ENCODE assay signal across 10 cellular contexts in the genomic region with DNA sequence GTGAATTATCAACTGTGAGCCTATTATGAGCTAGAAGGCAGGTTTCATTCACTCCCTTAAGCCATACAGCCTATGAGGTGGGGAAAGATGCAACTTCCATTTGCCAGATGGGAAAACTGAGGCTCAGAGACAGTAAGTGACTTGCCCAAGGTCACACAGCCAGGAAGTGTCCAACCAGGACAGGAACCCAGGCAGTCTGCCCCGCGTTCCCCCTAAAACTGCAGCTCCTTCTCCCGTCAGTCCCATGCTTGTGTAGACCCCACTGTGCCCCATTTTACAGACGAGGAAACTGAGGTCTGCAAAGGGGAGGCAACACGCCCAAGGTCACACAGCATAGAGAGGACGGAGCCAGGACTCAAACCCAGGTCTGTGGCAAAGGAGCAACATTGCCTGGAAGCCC. TPM values are rescaled to one million over a fixed set of nuclear protein-coding genes. Genes with fewer than 3 reads are reported as not detected.
DNase-seq lines count a peak whose midpoint lies in the region; ATAC-seq, FAIRE-seq and TF ChIP-seq lines count a peak whose summit lies in the region.
"Had no signal": no experiment of that assay in that cellular context is flagged by ENCODE, and none has a peak within 500 bp of the region (broad histone marks: within the 10 kb centered on the region; RNA-seq: fewer than 3 reads in every experiment).

No MANE protein-coding gene starts in this region.

- TF ChIP-seq CTCF in A549 (IDR thresholded peaks at IDR 0.05) (no peak), esophagus squamous epithelium (IDR thresholded peaks at IDR 0.05) (no peak), ovary (IDR thresholded peaks at IDR 0.05) (no peak)

- H3K4me2 ChIP-seq in A549: peak overlapping the region; percentile 92

- H3K4me1 ChIP-seq in A549: peaks cover 68% of the 10 kb centered on the region
- peaks cover 66 to 100% (median 71%) of the 10 kb centered on the region in 3 donors for H3K4me1 ChIP-seq in esophagus squamous epithelium
- peaks cover 36% of the 10 kb centered on the region for H3K4me1 ChIP-seq in ovary (ENCODE audit: insufficient read depth)

- no peak for ATAC-seq in A549
- ATAC-seq: natural killer cell treated with Interleukin-12 subunit alpha and Interleukin-12 subunit beta and Interleukin-15 and Interleukin-18, amount 100 ng/mL, for 72 hours had no signal

- FAIRE-seq in A549 (lab: Jason Lieb, UNC): no peak

- H3K27ac ChIP-seq in A549 (peak overlapping the region; percentile 88 to 91), SK-N-MC (no peak overlapping the region), esophagus squamous epithelium (peak overlapping the region; percentile 88 to 98 (median 96)), ovary (peak overlapping the region; percentile 78 to 99)

- CTCF ChIA-PET in A549 (lab: Yijun Ruan, JAX): interaction anchor here (0.9 to 1.5 kb wide), 3 partner anchors 24 to 480 kb away, joined by 3 to 5 read pairs (median 3); no protein-coding TSS in a partner anchor

- DNase-seq in A549 (ENCODE audit: low read depth in 1 of 2, low spot score in 1 of 2): no peak
- no peak for DNase-seq in SK-N-MC (ENCODE audit: low read depth, low spot score)
- no peak for DNase-seq in esophagus squamous epithelium (lab: John Stamatoyannopoulos, UW)
- no peak for DNase-seq in ovary
- no peak for DNase-seq in A172 (ENCODE audit: low spot score)
- no peak for DNase-seq in effector CD8-positive, alpha-beta T cell (lab: John Stamatoyannopoulos, UW)
- DNase-seq in NK-92 (lab: John Stamatoyannopoulos, UW; ENCODE audit: unreplicated experiment): no peak
- no peak for DNase-seq in NCI-H1105 treated with DMSO at 0.1 percent for 48 hours (lab: John Stamatoyannopoulos, UW)
- DNase-seq: activated naive CD4-positive, alpha-beta T cell had no signal

- H3K9ac ChIP-seq in SK-N-MC (ENCODE audit: insufficient read length): no peak overlapping the region

- H3K4me3 ChIP-seq in A549 (peak overlapping the region; percentile 46), SK-N-MC (peak overlapping the region; percentile 85), esophagus squamous epithelium (peak overlapping the region; percentile 45 to 70 (median 54)), ovary (peak overlapping the region; percentile 34)

- TF ChIP-seq POLR2A in A549 (IDR thresholded peaks at IDR 0.05; ENCODE audit: low read length): no peak
- TF ChIP-seq POLR2A in esophagus squamous epithelium (IDR thresholded peaks at IDR 0.05): no peak
- TF ChIP-seq POLR2A in ovary (IDR thresholded peaks at IDR 0.05): no peak

- no peaks in the 10 kb centered on the region for H3K9me3 ChIP-seq in A549
- H3K9me3 ChIP-seq in SK-N-MC (ENCODE audit: low read depth, low read length): no peaks in the 10 kb centered on the region
- H3K9me3 ChIP-seq in esophagus squamous epithelium: no peaks in the 10 kb centered on the region
- no peaks in the 10 kb centered on the region for H3K9me3 ChIP-seq in ovary

- intact Hi-C loops in esophagus squamous epithelium (cut with DNase I) (no loop called here), ovary (cut with DNase I) (loop anchor here in 3 of 4 donors (2.0 to 10.0 kb wide), 3 partner anchors 35 to 50 kb away; partner anchors contain the start of gene NCOR2 (in 2 of the 3))

- POLR2A ChIA-PET in A549 (lab: Yijun Ruan, JAX): no interaction called here

- H3K27me3 ChIP-seq in esophagus squamous epithelium (no peaks in the 10 kb centered on the region), ovary (no peaks in the 10 kb centered on the region)

- no peak for TF ChIP-seq RAD21 in A549 (conservative IDR thresholded peaks at IDR 0.05 in 1 of 2, IDR thresholded peaks at IDR 0.05 in 1 of 2)

- H3K36me3 ChIP-seq in SK-N-MC (ENCODE audit: insufficient read depth, low read length) (peaks cover 14% of the 10 kb centered on the region), esophagus squamous epithelium (peaks cover 0 to 8% (median 0%) of the 10 kb centered on the region in 3 donors), ovary (no peaks in the 10 kb centered on the region)

- TF ChIP-seq EP300 in A549 (IDR thresholded peaks at IDR 0.05): no peak
- TF ChIP-seq EP300 in ovary (IDR thresholded peaks at IDR 0.05): no peak

- WGBS in A549 (ENCODE audit: missing lambda C conversion rate): 80% methylated on average over 6 of the region's 6 CpGs
- WGBS in esophagus squamous epithelium, 2 donors: 42 to 80% methylated on average over 3 of the region's 6 CpGs
- 35 to 52% (median 39%) methylated on average over 6 of the region's 6 CpGs for WGBS in ovary, 3 donors

TF ChIP-seq in A549, 52 proteins besides CTCF, POLR2A, EP300 and RAD21 (continues in another document):
- TF ChIP-seq, protein P1, sequence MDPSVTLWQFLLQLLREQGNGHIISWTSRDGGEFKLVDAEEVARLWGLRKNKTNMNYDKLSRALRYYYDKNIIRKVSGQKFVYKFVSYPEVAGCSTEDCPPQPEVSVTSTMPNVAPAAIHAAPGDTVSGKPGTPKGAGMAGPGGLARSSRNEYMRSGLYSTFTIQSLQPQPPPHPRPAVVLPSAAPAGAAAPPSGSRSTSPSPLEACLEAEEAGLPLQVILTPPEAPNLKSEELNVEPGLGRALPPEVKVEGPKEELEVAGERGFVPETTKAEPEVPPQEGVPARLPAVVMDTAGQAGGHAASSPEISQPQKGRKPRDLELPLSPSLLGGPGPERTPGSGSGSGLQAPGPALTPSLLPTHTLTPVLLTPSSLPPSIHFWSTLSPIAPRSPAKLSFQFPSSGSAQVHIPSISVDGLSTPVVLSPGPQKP (IDR thresholded peaks at IDR 0.05; ENCODE audit: low read depth, low read length): no peak
- TF ChIP-seq ZC3H11A (IDR thresholded peaks at IDR 0.05): no peak
- TF ChIP-seq, protein P2, sequence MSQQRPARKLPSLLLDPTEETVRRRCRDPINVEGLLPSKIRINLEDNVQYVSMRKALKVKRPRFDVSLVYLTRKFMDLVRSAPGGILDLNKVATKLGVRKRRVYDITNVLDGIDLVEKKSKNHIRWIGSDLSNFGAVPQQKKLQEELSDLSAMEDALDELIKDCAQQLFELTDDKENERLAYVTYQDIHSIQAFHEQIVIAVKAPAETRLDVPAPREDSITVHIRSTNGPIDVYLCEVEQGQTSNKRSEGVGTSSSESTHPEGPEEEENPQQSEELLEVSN (IDR thresholded peaks at IDR 0.05; ENCODE audit: borderline replicate concordance, low read depth): no peak
- peak; percentile 77 for TF ChIP-seq HDAC2 (IDR thresholded peaks at IDR 0.05)
- peak; percentile 88 for TF ChIP-seq KDM1A (IDR thresholded peaks at IDR 0.05; ENCODE audit: low read depth)
- TF ChIP-seq, protein P3, sequence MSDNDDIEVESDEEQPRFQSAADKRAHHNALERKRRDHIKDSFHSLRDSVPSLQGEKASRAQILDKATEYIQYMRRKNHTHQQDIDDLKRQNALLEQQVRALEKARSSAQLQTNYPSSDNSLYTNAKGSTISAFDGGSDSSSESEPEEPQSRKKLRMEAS (IDR thresholded peaks at IDR 0.05): no peak
- no peak for TF ChIP-seq EHF (CRISPR knock-in tag; IDR thresholded peaks at IDR 0.05)
- TF ChIP-seq TP53 (CRISPR knock-in tag; IDR thresholded peaks at IDR 0.05): 0 out of 2 replicates have a peak, but pooled peaks have one; percentile 32
- no peak for TF ChIP-seq USF2 (IDR thresholded peaks at IDR 0.05)
- no peak for TF ChIP-seq JUN (IDR thresholded peaks at IDR 0.05)
- TF ChIP-seq ZFP36 (IDR thresholded peaks at IDR 0.05; ENCODE audit: borderline replicate concordance, partially characterized antibody): peak; percentile 55
- no peak for TF ChIP-seq CHD2 (IDR thresholded peaks at IDR 0.05; ENCODE audit: low read length, partially characterized antibody)
- no peak for TF ChIP-seq POLR2AphosphoS2 (conservative IDR thresholded peaks at IDR 0.05; ENCODE audit: low read length)
- TF ChIP-seq, protein P4, sequence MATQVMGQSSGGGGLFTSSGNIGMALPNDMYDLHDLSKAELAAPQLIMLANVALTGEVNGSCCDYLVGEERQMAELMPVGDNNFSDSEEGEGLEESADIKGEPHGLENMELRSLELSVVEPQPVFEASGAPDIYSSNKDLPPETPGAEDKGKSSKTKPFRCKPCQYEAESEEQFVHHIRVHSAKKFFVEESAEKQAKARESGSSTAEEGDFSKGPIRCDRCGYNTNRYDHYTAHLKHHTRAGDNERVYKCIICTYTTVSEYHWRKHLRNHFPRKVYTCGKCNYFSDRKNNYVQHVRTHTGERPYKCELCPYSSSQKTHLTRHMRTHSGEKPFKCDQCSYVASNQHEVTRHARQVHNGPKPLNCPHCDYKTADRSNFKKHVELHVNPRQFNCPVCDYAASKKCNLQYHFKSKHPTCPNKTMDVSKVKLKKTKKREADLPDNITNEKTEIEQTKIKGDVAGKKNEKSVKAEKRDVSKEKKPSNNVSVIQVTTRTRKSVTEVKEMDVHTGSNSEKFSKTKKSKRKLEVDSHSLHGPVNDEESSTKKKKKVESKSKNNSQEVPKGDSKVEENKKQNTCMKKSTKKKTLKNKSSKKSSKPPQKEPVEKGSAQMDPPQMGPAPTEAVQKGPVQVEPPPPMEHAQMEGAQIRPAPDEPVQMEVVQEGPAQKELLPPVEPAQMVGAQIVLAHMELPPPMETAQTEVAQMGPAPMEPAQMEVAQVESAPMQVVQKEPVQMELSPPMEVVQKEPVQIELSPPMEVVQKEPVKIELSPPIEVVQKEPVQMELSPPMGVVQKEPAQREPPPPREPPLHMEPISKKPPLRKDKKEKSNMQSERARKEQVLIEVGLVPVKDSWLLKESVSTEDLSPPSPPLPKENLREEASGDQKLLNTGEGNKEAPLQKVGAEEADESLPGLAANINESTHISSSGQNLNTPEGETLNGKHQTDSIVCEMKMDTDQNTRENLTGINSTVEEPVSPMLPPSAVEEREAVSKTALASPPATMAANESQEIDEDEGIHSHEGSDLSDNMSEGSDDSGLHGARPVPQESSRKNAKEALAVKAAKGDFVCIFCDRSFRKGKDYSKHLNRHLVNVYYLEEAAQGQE (IDR thresholded peaks at IDR 0.05): no peak; the same call in 1 of the 2 replicates

RNA-seq across cellular contexts. Expression of gene NCOR2, which starts 50.6 kb away (rescaled TPM):
- polyA plus RNA-seq in A549 (2011; rRNA removed): 14.1 and 19.3 TPM in 2 replicates
- 40.4 and 55.7 TPM in 2 replicates for polyA plus RNA-seq in A549 (2012; cell fraction: cytosol; rRNA removed)
- 206 and 232 TPM in 2 replicates for polyA plus RNA-seq in A549 (2012; cell fraction: nucleus; rRNA removed)
- 151 to 170 TPM (median 160 TPM) in 3 replicates for polyA plus RNA-seq in A549 (2017; fragmentation: RNase III; extraction: RNeasy Plus Mini Kit Qiagen cat#74134 plus additional on column Dnase treatment)
- polyA minus RNA-seq in A549 (2011; rRNA and poly(A)+ RNA removed): 39.9 and 51.1 TPM in 2 replicates
- total RNA-seq in esophagus squamous epithelium: 10 to 100 TPM; 17.7 to 84.1 (median 45.6) TPM
- 100 to 1,000 TPM in 6 of 7 donors, 10 to 100 TPM in 1; 89.5 to 376 (median 270) TPM for total RNA-seq in ovary
- polyA plus RNA-seq in ovary: 100 to 1,000 TPM in 1 of 2 donors, 10 to 100 TPM in 1; 18.2 to 107 TPM
- total RNA-seq in A172 (2014; rRNA removed; shearing (Covaris generic)): 32.9 and 33.3 TPM in 2 replicates

Comparison
In these comparisons a context has a peak if more than half of its experiments do, and no peak if none do; other contexts are left out.
1. H3K4me3 ChIP-seq: peak in every context shown above with its lines; median percentile 85 in SK-N-MC; 54 in esophagus squamous epithelium; 46 in A549; 34 in ovary.